Comparison of ENCODE assay signal across 9 cellular contexts in genomic region chr1:109617291-109617801, GRCh38. TPM values are rescaled to one million over a fixed set of nuclear protein-coding genes. Genes with fewer than 3 reads are reported as not detected.
A peak's percentile ranks its signal among the peaks of the same experiment; 100 is the strongest.
DNase-seq lines count a peak whose midpoint lies in the region; ATAC-seq and TF ChIP-seq lines count a peak whose summit lies in the region.
"Had no signal": no experiment of that assay in that cellular context is flagged by ENCODE, and none has a peak within 500 bp of the region (broad histone marks: within the 10 kb centered on the region; RNA-seq: fewer than 3 reads in every experiment).

No MANE protein-coding gene starts in this region.

- no peak for ATAC-seq in activated CD8-positive, alpha-beta memory T cell treated with anti-CD3 and anti-CD28 coated beads, Interleukin-2, amount 10 ng/mL, durations not matched to agents 7 days and 5 days
- ATAC-seq in HG02938 (IDR thresholded peaks at IDR 0.05; ENCODE audit: unreplicated experiment) = no peak
- no peak for ATAC-seq in HG03354 (IDR thresholded peaks at IDR 0.05; ENCODE audit: poor library complexity, severe bottlenecking, unreplicated experiment)

- CTCF ChIA-PET in activated CD8-positive, alpha-beta memory T cell treated with anti-CD3 and anti-CD28 coated beads, Interleukin-2, amount 10 ng/mL, durations not matched to agents 7 days and 5 days (lab: Charles Lee) = interaction anchor here (0.9 to 2.0 kb wide), 6 partner anchors 23 to 367 kb away, joined by 3 to 9 read pairs (median 4); partner anchors contain the start of genes AHCYL1 and GNAI3

- no peaks in the 10 kb centered on the region for H3K27me3 ChIP-seq in SJSA1 (replicated peaks)

- H3K9me3 ChIP-seq in SJSA1 (replicated peaks) = no peaks in the 10 kb centered on the region

- no peak overlapping the region for H3K4me3 ChIP-seq in SJSA1
- H3K4me3 ChIP-seq in foreskin fibroblast (ENCODE audit: low read depth in 1 of 2, low read length in 2 of 2) = no peak overlapping the region

- peaks cover 42% of the 10 kb centered on the region for H3K4me1 Mint-ChIP-seq in activated CD8-positive, alpha-beta memory T cell treated with anti-CD3 and anti-CD28 coated beads, Interleukin-2, amount 10 ng/mL, durations not matched to agents 7 days and 5 days
- peaks cover 47% of the 10 kb centered on the region for H3K4me1 Mint-ChIP-seq in stimulated activated naive CD8-positive, alpha-beta T cell treated with anti-CD3 and anti-CD28 coated beads, Interleukin-15, Interleukin-2, amounts not matched to agents 100 ng/mL and 50 ng/mL, for 24 hours (ENCODE audit: low read depth)

- no peaks in the 10 kb centered on the region for H3K9me3 Mint-ChIP-seq in activated CD8-positive, alpha-beta memory T cell treated with anti-CD3 and anti-CD28 coated beads, Interleukin-2, amount 10 ng/mL, durations not matched to agents 7 days and 5 days (ENCODE audit: low read depth)
- no peaks in the 10 kb centered on the region for H3K9me3 Mint-ChIP-seq in stimulated activated naive CD8-positive, alpha-beta T cell treated with anti-CD3 and anti-CD28 coated beads, Interleukin-15, Interleukin-2, amounts not matched to agents 100 ng/mL and 50 ng/mL, for 24 hours

- H3K4me3 Mint-ChIP-seq in activated CD8-positive, alpha-beta memory T cell treated with anti-CD3 and anti-CD28 coated beads, Interleukin-2, amount 10 ng/mL, durations not matched to agents 7 days and 5 days = no peak overlapping the region
- peak overlapping the region; percentile 38 for H3K4me3 Mint-ChIP-seq in stimulated activated naive CD8-positive, alpha-beta T cell treated with anti-CD3 and anti-CD28 coated beads, Interleukin-15, Interleukin-2, amounts not matched to agents 100 ng/mL and 50 ng/mL, for 24 hours

- H3K27ac Mint-ChIP-seq in activated CD8-positive, alpha-beta memory T cell treated with anti-CD3 and anti-CD28 coated beads, Interleukin-2, amount 10 ng/mL, durations not matched to agents 7 days and 5 days = peak overlapping the region; percentile 9
- H3K27ac Mint-ChIP-seq in stimulated activated naive CD8-positive, alpha-beta T cell treated with anti-CD3 and anti-CD28 coated beads, Interleukin-15, Interleukin-2, amounts not matched to agents 100 ng/mL and 50 ng/mL, for 24 hours = peak overlapping the region; percentile 73

- TF ChIP-seq CTCF in foreskin fibroblast (IDR thresholded peaks at IDR 0.05; ENCODE audit: low read depth, low read length) = no peak

- DNase-seq in activated CD8-positive, alpha-beta memory T cell treated with anti-CD3 and anti-CD28 coated beads, Interleukin-2, amount 10 ng/mL, durations not matched to agents 7 days and 5 days = peak; percentile 26
- DNase-seq in activated CD8-positive, alpha-beta memory T cell treated with anti-CD3 and anti-CD28 coated beads, Interleukin-2, amount 50 U/mL, for 48 hours = no peak
- DNase-seq in SJSA1 (ENCODE audit: low read depth in 1 of 2, low spot score in 2 of 2) (peak; percentile 51 to 78), foreskin fibroblast (peak; percentile 88 to 93), NCI-H1436 (lab: John Stamatoyannopoulos, UW) (no peak)
- DNase-seq: DND-41 had no signal

- H3K36me3 Mint-ChIP-seq in activated CD8-positive, alpha-beta memory T cell treated with anti-CD3 and anti-CD28 coated beads, Interleukin-2, amount 10 ng/mL, durations not matched to agents 7 days and 5 days = peaks cover 1% of the 10 kb centered on the region
- H3K36me3 Mint-ChIP-seq in stimulated activated naive CD8-positive, alpha-beta T cell treated with anti-CD3 and anti-CD28 coated beads, Interleukin-15, Interleukin-2, amounts not matched to agents 100 ng/mL and 50 ng/mL, for 24 hours (ENCODE audit: low read depth) = no peaks in the 10 kb centered on the region

- H3K27ac ChIP-seq in SJSA1 = peak overlapping the region; percentile 38

- peaks cover 45% of the 10 kb centered on the region for H3K4me1 ChIP-seq in SJSA1 (replicated peaks)

- peaks cover 3% of the 10 kb centered on the region; the same call in 1 of the 2 replicates for H3K36me3 ChIP-seq in SJSA1

- no peaks in the 10 kb centered on the region for H3K27me3 Mint-ChIP-seq in activated CD8-positive, alpha-beta memory T cell treated with anti-CD3 and anti-CD28 coated beads, Interleukin-2, amount 10 ng/mL, durations not matched to agents 7 days and 5 days
- H3K27me3 Mint-ChIP-seq in stimulated activated naive CD8-positive, alpha-beta T cell treated with anti-CD3 and anti-CD28 coated beads, Interleukin-15, Interleukin-2, amounts not matched to agents 100 ng/mL and 50 ng/mL, for 24 hours = no peaks in the 10 kb centered on the region

RNA-seq across cellular contexts. Expression of gene GNAT2, which starts 2.1 kb away (rescaled TPM):
- not detected for total RNA-seq in activated CD8-positive, alpha-beta memory T cell treated with anti-CD3 and anti-CD28 coated beads, Interleukin-2, amount 10 ng/mL, durations not matched to agents 7 days and 5 days
- total RNA-seq in SJSA1 (2014; rRNA removed; shearing (Covaris generic)) = 0.16 TPM in 1 of 2 replicates, not detected in the other

RNA-seq across cellular contexts. Expression of gene AMPD2, which starts 2.3 kb away (rescaled TPM):
- 100 to 1,000 TPM in 1 of 2 experiments, 10 to 100 TPM in 1; 90.4 to 113 TPM for total RNA-seq in activated CD8-positive, alpha-beta memory T cell treated with anti-CD3 and anti-CD28 coated beads, Interleukin-2, amount 10 ng/mL, durations not matched to agents 7 days and 5 days
- 47.6 and 49.2 TPM in 2 replicates for total RNA-seq in SJSA1 (2014; rRNA removed; shearing (Covaris generic))

RNA-seq across cellular contexts. Expression of gene GSTM4, which starts 38.6 kb away (rescaled TPM):
- total RNA-seq in activated CD8-positive, alpha-beta memory T cell treated with anti-CD3 and anti-CD28 coated beads, Interleukin-2, amount 10 ng/mL, durations not matched to agents 7 days and 5 days = 1 to 10 TPM; 5.7 to 6.7 TPM
- total RNA-seq in SJSA1 (2014; rRNA removed; shearing (Covaris generic)) = 18.8 and 26.7 TPM in 2 replicates

RNA-seq across cellular contexts. Expression of gene GSTM2, which starts 50.5 kb away (rescaled TPM):
- 10 to 100 TPM in 1 of 2 experiments, 1 to 10 TPM in 1; 8.0 to 17.8 TPM for total RNA-seq in activated CD8-positive, alpha-beta memory T cell treated with anti-CD3 and anti-CD28 coated beads, Interleukin-2, amount 10 ng/mL, durations not matched to agents 7 days and 5 days
- 4.1 and 19.3 TPM in 2 replicates for total RNA-seq in SJSA1 (2014; rRNA removed; shearing (Covaris generic))

Comparison
In these comparisons a context has a peak if more than half of its experiments do, and no peak if none do; other contexts are left out.
1. DNase-seq: peak in activated CD8-positive, alpha-beta memory T cell treated with anti-CD3 and anti-CD28 coated beads, Interleukin-2, amount 10 ng/mL, durations not matched to agents 7 days and 5 days (single experiment), SJSA1 (2 of 2) and foreskin fibroblast (2 of 2); none in activated CD8-positive, alpha-beta memory T cell treated with anti-CD3 and anti-CD28 coated beads, Interleukin-2, amount 50 U/mL, for 48 hours (single experiment) and NCI-H1436 (single experiment).